ENCODE assay signal across 24 cellular contexts in the genomic region with DNA sequence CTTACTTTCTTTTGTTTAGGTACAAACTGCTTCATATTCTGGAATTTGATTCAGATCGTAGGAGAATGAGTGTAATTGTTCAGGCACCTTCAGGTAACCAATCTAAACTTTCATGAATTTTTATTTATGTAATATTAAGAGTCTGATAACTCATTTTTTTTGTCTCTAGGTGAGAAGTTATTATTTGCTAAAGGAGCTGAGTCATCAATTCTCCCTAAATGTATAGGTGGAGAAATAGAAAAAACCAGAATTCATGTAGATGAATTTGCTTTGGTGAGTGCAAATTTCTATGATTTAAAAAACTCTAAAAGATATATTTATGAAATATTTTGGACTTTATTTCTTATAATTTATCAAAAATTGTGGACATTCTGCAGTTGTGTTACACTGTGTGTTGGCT.
"Had no signal": no experiment of that assay in that cellular context is flagged by ENCODE, and none has a peak within 500 bp of the region (broad histone marks: within the 10 kb centered on the region; RNA-seq: fewer than 3 reads in every experiment).

No MANE protein-coding gene starts in this region.

- H3K27me3 Mint-ChIP-seq: dendritic cell treated with granulocyte-macrophage colony-stimulating factor and Interleukin-4, amounts not matched to agents 40 ng/mL and 50 ng/mL, for 4 days; effector memory CD8-positive, alpha-beta T cell; memory B cell had no signal

- DNase-seq: colonic mucosa; cortex of kidney; effector CD8-positive, alpha-beta T cell; effector memory CD8-positive, alpha-beta T cell; endodermal cell; foreskin keratinocyte; heart left ventricle; hypothalamus; immature natural killer cell; islet precursor cell; kidney; left cardiac atrium; left lung; left ventricle myocardium superior; lower lobe of right lung; mesendoderm; midbrain had no signal

- ATAC-seq: effector memory CD8-positive, alpha-beta T cell; foreskin keratinocyte; gastroesophageal sphincter; heart left ventricle; left cardiac atrium; left lung; left ventricle myocardium superior; lower lobe of right lung had no signal

- H3K4me1 Mint-ChIP-seq: endodermal cell, memory B cell had no signal

- H3K79me2 ChIP-seq: hepatocyte had no signal

- H3K27ac ChIP-seq: colonic mucosa, esophagus muscularis mucosa, foreskin keratinocyte, gastroesophageal sphincter, heart left ventricle, hepatocyte, left lung, lower lobe of right lung had no signal

- H3K4me3 ChIP-seq: colonic mucosa, esophagus muscularis mucosa, gastroesophageal sphincter, heart left ventricle, hepatocyte, left lung, lower lobe of right lung had no signal

- H3K9me3 ChIP-seq: colonic mucosa, esophagus muscularis mucosa, gastroesophageal sphincter, heart left ventricle, left lung, lower lobe of right lung had no signal

- H3K4me1 ChIP-seq: colonic mucosa, esophagus muscularis mucosa, foreskin keratinocyte, gastroesophageal sphincter, heart left ventricle, left lung, lower lobe of right lung had no signal

- H3K4me2 ChIP-seq: hepatocyte had no signal

- H3K9me3 Mint-ChIP-seq: dendritic cell treated with granulocyte-macrophage colony-stimulating factor and Interleukin-4, amounts not matched to agents 40 ng/mL and 50 ng/mL, for 4 days; effector memory CD8-positive, alpha-beta T cell; immature natural killer cell; memory B cell had no signal

- FAIRE-seq: endometrium, endothelial cell of umbilical vein, kidney had no signal

- H2AFZ ChIP-seq: hepatocyte had no signal

- H3K4me3 Mint-ChIP-seq: dendritic cell treated with granulocyte-macrophage colony-stimulating factor and Interleukin-4, amounts not matched to agents 40 ng/mL and 50 ng/mL, for 4 days; effector memory CD8-positive, alpha-beta T cell; endodermal cell; immature natural killer cell; memory B cell had no signal

- H3K27me3 ChIP-seq: colonic mucosa, esophagus muscularis mucosa, foreskin keratinocyte, gastroesophageal sphincter, heart left ventricle, hepatocyte, left lung had no signal

- H3K27ac Mint-ChIP-seq: dendritic cell treated with granulocyte-macrophage colony-stimulating factor and Interleukin-4, amounts not matched to agents 40 ng/mL and 50 ng/mL, for 4 days; endodermal cell; immature natural killer cell; memory B cell had no signal
